ENCODE assay signal across 1 cellular context in genomic region chr4:85773372-85773771, GRCh38.
TF ChIP-seq lines count a peak whose summit lies in the region.

No MANE protein-coding gene starts in this region.

TF ChIP-seq in IMR-90, 13 proteins besides CTCF, POLR2A, EP300 and RAD21:
- TF ChIP-seq USF2 (IDR thresholded peaks at IDR 0.05; ENCODE audit: low read depth, low read length) (no peak), CHD1 (IDR thresholded peaks at IDR 0.05; ENCODE audit: low read depth, low read length) (no peak), FOS (IDR thresholded peaks at IDR 0.05; ENCODE audit: low read depth, low read length) (no peak), BHLHE40 (IDR thresholded peaks at IDR 0.05; ENCODE audit: low read depth, low read length) (no peak), RFX5 (IDR thresholded peaks at IDR 0.05; ENCODE audit: low read depth, low read length) (no peak), RCOR1 (IDR thresholded peaks at IDR 0.05; ENCODE audit: insufficient replicate concordance, low read length) (no peak), CEBPB (IDR thresholded peaks at IDR 0.05; ENCODE audit: low read depth, low read length) (no peak), NFE2L2 (IDR thresholded peaks at IDR 0.05; ENCODE audit: low read depth, low read length) (no peak), MAFK (IDR thresholded peaks at IDR 0.05; ENCODE audit: low read depth, low read length) (no peak)
